8 cellular contexts compared by ENCODE assay signal in genomic region chr14:32513571-32514009, GRCh38.
DNase-seq lines count a peak whose midpoint lies in the region; ATAC-seq and TF ChIP-seq lines count a peak whose summit lies in the region.

No MANE protein-coding gene starts in this region.

- no peak overlapping the region for H3K4me3 Mint-ChIP-seq in type B pancreatic cell

- H3K9me3 ChIP-seq in heart left ventricle (no peaks in the 10 kb centered on the region), right cardiac atrium (ENCODE audit: control insufficient read depth, low read length) (no peaks in the 10 kb centered on the region)

- intact Hi-C loops in heart left ventricle (cut with DNase I), result loop anchor here in 2 of 10 donors (5.0 to 10.0 kb wide), 2 partner anchors 41 to 89 kb away; no protein-coding TSS in a partner anchor
- intact Hi-C loops in right cardiac atrium (cut with DNase I), result no loop called here

- H3K4me1 ChIP-seq in heart left ventricle (peaks cover 0 to 59% (median 21%) of the 10 kb centered on the region in 12 donors), right cardiac atrium (ENCODE audit: control insufficient read depth, insufficient read depth, low read length) (peaks cover 3% of the 10 kb centered on the region)

- 56 to 63% (median 60%) methylated on average over 1 of the region's 1 CpG for WGBS in heart left ventricle, 4 donors
- 63% methylated on average over 1 of the region's 1 CpG for WGBS in right cardiac atrium

- ATAC-seq in heart left ventricle (no peak), right cardiac atrium (no peak)

- H3K27me3 Mint-ChIP-seq in type B pancreatic cell, result no peaks in the 10 kb centered on the region

- H3K36me3 Mint-ChIP-seq in type B pancreatic cell, result no peaks in the 10 kb centered on the region

- TF ChIP-seq POLR2A in heart left ventricle (IDR thresholded peaks at IDR 0.05), result no peak

- H3K9me3 Mint-ChIP-seq in type B pancreatic cell, result peaks cover 5% of the 10 kb centered on the region

- peaks cover 32% of the 10 kb centered on the region for H3K4me1 Mint-ChIP-seq in type B pancreatic cell (ENCODE audit: unreplicated experiment)

- TF ChIP-seq CTCF in heart left ventricle (IDR thresholded peaks at IDR 0.05), result peak; percentile 22 to 56 (median 40)
- TF ChIP-seq CTCF in type B pancreatic cell (conservative IDR thresholded peaks at IDR 0.05), result peak; percentile 73

- H3K27me3 ChIP-seq in heart left ventricle (no peaks in the 10 kb centered on the region), right cardiac atrium (ENCODE audit: control insufficient read depth, insufficient read depth) (no peaks in the 10 kb centered on the region)

- DNase-seq in heart left ventricle (no peak), right cardiac atrium (no peak), SW480 (ENCODE audit: low spot score) (peak; percentile 22), iris pigment epithelial cell (ENCODE audit: low read depth) (peak; percentile 47), type B pancreatic cell (ENCODE audit: extremely low spot score, unreplicated experiment) (no peak), germinal center (ENCODE audit: low spot score) (no peak)
- no peak for DNase-seq in activated CD4-positive, alpha-beta T cell treated with anti-CD3 and anti-CD28 coated beads for 4 hours
- no peak for DNase-seq in stimulated activated CD4-positive, alpha-beta T cell treated with anti-CD3 and anti-CD28 coated beads, Interleukin-15, amount 100 ng/mL, for 24 hours

- H3K4me3 ChIP-seq in heart left ventricle, result no peak overlapping the region
- H3K4me3 ChIP-seq in right cardiac atrium (ENCODE audit: low read length), result no peak overlapping the region

- no peaks in the 10 kb centered on the region for H3K36me3 ChIP-seq in heart left ventricle

- H3K27ac ChIP-seq in heart left ventricle, result peak overlapping the region in 7 of 12 donors; percentile 36 to 89 (median 76)
- H3K27ac ChIP-seq in right cardiac atrium (ENCODE audit: low read length), result no peak overlapping the region

- peak overlapping the region; percentile 51 for H3K27ac Mint-ChIP-seq in type B pancreatic cell

Comparison
In these comparisons a context has a peak if more than half of its experiments do, and no peak if none do; other contexts are left out.
1. DNase-seq: peak in SW480 (single experiment) and iris pigment epithelial cell (single experiment); none in heart left ventricle (0 of 5), right cardiac atrium (0 of 3), type B pancreatic cell (single experiment), germinal center (single experiment), activated CD4-positive, alpha-beta T cell treated with anti-CD3 and anti-CD28 coated beads for 4 hours (0 of 2) and stimulated activated CD4-positive, alpha-beta T cell treated with anti-CD3 and anti-CD28 coated beads, Interleukin-15, amount 100 ng/mL, for 24 hours (single experiment).